Comparison of ENCODE assay signal across 12 cellular contexts in the genomic region with DNA sequence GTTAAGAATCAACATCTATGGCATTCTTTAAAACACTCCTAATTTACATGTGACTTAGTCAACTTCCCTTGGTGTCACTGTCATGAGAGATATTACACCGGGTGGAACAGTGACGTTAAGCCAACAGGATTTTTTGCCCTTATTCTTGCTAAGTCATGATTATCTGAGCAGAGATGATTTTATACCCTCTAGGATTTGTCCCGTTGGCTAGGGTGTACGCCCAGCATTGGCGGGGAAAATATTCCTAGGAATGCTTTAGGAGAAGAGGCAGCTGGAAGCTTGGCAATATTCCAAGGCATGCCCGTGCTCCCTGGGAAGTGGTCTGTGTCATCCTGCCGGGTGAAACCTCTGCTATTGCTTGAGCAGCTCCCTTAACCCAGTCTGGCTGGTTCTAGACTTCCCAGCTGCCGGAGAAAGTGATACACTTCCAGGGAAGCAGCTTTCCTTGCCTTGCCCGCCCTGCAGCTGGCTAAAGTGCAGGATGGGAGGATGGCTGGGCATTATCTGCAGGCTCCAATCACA. TPM values are rescaled to one million over a fixed set of nuclear protein-coding genes. Genes with fewer than 3 reads are reported as not detected.
DNase-seq lines count a peak whose midpoint lies in the region; ATAC-seq, FAIRE-seq and TF ChIP-seq lines count a peak whose summit lies in the region.
"Had no signal": no experiment of that assay in that cellular context is flagged by ENCODE, and none has a peak within 500 bp of the region (broad histone marks: within the 10 kb centered on the region; RNA-seq: fewer than 3 reads in every experiment).

No MANE protein-coding gene starts in this region.

- intact Hi-C loops in activated B cell treated with CpG ODN at 0.5 μM for 24 hours (cut with micrococcal nuclease) (no loop called here), PC-9 (cut with micrococcal nuclease; ENCODE audit: unreplicated experiment) (no loop called here)

- H3F3A ChIP-seq in PC-9 (ENCODE audit: insufficient read depth, low read depth) = no peaks in the 10 kb centered on the region

- H3K4me1 Mint-ChIP-seq in activated B cell treated with CpG ODN at 0.5 μM for 24 hours = peaks cover 20% of the 10 kb centered on the region

- H3K9me3 ChIP-seq in PC-9 (ENCODE audit: insufficient read depth, low read depth) = no peaks in the 10 kb centered on the region
- H3K9me3 ChIP-seq: breast epithelium had no signal

- no peak overlapping the region for H2AFZ ChIP-seq in PC-9

- CTCF ChIA-PET in activated B cell treated with CpG ODN at 0.5 μM for 24 hours (lab: Charles Lee) = no interaction called here
- CTCF ChIA-PET in PC-9 (lab: Charles Lee) = no interaction called here

- peaks cover 98% of the 10 kb centered on the region for H3K36me3 Mint-ChIP-seq in activated B cell treated with CpG ODN at 0.5 μM for 24 hours (ENCODE audit: low read depth)

- no peak overlapping the region for H3K4me3 Mint-ChIP-seq in activated B cell treated with CpG ODN at 0.5 μM for 24 hours

- no peaks in the 10 kb centered on the region for H3K27me3 Mint-ChIP-seq in activated B cell treated with CpG ODN at 0.5 μM for 24 hours

- no peak overlapping the region for H3K4me2 ChIP-seq in PC-9

- H3K27me3 ChIP-seq in PC-9 (ENCODE audit: insufficient read depth, low read depth) = no peaks in the 10 kb centered on the region
- H3K27me3 ChIP-seq: breast epithelium had no signal

- TF ChIP-seq CTCF in activated B cell treated with CpG ODN at 0.5 μM for 24 hours (IDR thresholded peaks at IDR 0.05) (no peak), PC-9 (conservative IDR thresholded peaks at IDR 0.05) (no peak)

- H4K20me1 ChIP-seq in PC-9 (ENCODE audit: insufficient read depth) = no peaks in the 10 kb centered on the region

- no peak for TF ChIP-seq POLR2A in GM12892 (IDR thresholded peaks at IDR 0.05; ENCODE audit: low read depth, low read length)

- DNase-seq in A172 (ENCODE audit: low spot score) = peak; percentile 45
- peak; percentile 21 for DNase-seq in HCEC 1CT
- DNase-seq in activated B cell treated with CpG ODN at 0.5 μM for 24 hours = no peak
- DNase-seq in lung microvascular endothelial cell (ENCODE audit: low read depth in 2 of 2) = peak; percentile 16 to 80
- DNase-seq in GM12892 (ENCODE audit: insufficient read length) = no peak
- DNase-seq in stimulated activated CD4-positive, alpha-beta T cell treated with anti-CD3 and anti-CD28 coated beads, Interleukin-2, amount 100 ng/mL, for 24 hours = no peak
- no peak for DNase-seq in PC-9
- DNase-seq: activated effector memory CD4-positive, alpha-beta T cell treated with anti-CD3 and anti-CD28 coated beads, Interleukin-2, amount 50 U/mL, for 16 hours; kidney had no signal

- H3K36me3 ChIP-seq in PC-9 (ENCODE audit: low read depth) = peaks cover 36% of the 10 kb centered on the region; the same call in 1 of the 2 replicates

- BruUV-seq in PC-9 (replicated peaks; lab: Mats Ljungman, UMichigan) = no TSS peak

- no peak overlapping the region for H3K27ac ChIP-seq in PC-9
- H3K27ac ChIP-seq: breast epithelium, RWPE1 had no signal

- H3K4me1 ChIP-seq in PC-9 (replicated peaks; ENCODE audit: insufficient read depth) = no peaks in the 10 kb centered on the region
- H3K4me1 ChIP-seq: breast epithelium had no signal

- H3K27ac Mint-ChIP-seq in activated B cell treated with CpG ODN at 0.5 μM for 24 hours = peak overlapping the region; percentile 78

- no peak for ATAC-seq in activated B cell treated with CpG ODN at 0.5 μM for 24 hours (ENCODE audit: low read depth)
- ATAC-seq in HG03521 (IDR thresholded peaks at IDR 0.05; ENCODE audit: unreplicated experiment) = no peak

- POLR2A ChIA-PET in activated B cell treated with CpG ODN at 0.5 μM for 24 hours (lab: Charles Lee) = no interaction called here
- POLR2A ChIA-PET in PC-9 (lab: Charles Lee; ENCODE audit: unreplicated experiment) = no interaction called here

- H3K9me3 Mint-ChIP-seq in activated B cell treated with CpG ODN at 0.5 μM for 24 hours = no peaks in the 10 kb centered on the region

- FAIRE-seq in GM12892 (lab: Jason Lieb, UNC) = no peak
- FAIRE-seq: kidney had no signal

- H3K9me2 ChIP-seq in PC-9 (ENCODE audit: insufficient read depth) = no peaks in the 10 kb centered on the region

- no peak overlapping the region for H3K4me3 ChIP-seq in PC-9
- H3K4me3 ChIP-seq: breast epithelium had no signal

- H3K79me2 ChIP-seq in PC-9 (ENCODE audit: low read depth) = no peaks in the 10 kb centered on the region

RNA-seq across cellular contexts. Expression of gene CHRNB2, which starts 16.2 kb away (rescaled TPM):
- total RNA-seq in A172 (2014; rRNA removed; shearing (Covaris generic)) = not detected in 2 replicates
- not detected in 2 replicates for total RNA-seq in activated B cell treated with CpG ODN at 0.5 μM for 24 hours
- under 0.01 TPM in 1 of 2 replicates, not detected in the other for total RNA-seq in lung microvascular endothelial cell
- 0.76 TPM for polyA plus RNA-seq in GM12892 (2012; ENCODE audit: missing spikeins)
- not detected in 2 replicates for total RNA-seq in PC-9 (2021)

RNA-seq across cellular contexts. Expression of gene ADAR, which starts 24.2 kb away (rescaled TPM):
- 110 and 119 TPM in 2 replicates for total RNA-seq in A172 (2014; rRNA removed; shearing (Covaris generic))
- total RNA-seq in activated B cell treated with CpG ODN at 0.5 μM for 24 hours (209 and 216 TPM in 2 replicates), lung microvascular endothelial cell (56.9 and 66.5 TPM in 2 replicates), PC-9 (2021) (99.6 and 120 TPM in 2 replicates)
- 116 TPM for polyA plus RNA-seq in GM12892 (2012; ENCODE audit: missing spikeins)

RNA-seq across cellular contexts. Expression of gene UBE2Q1, which starts 25.3 kb away (rescaled TPM):
- 56.2 and 59.8 TPM in 2 replicates for total RNA-seq in A172 (2014; rRNA removed; shearing (Covaris generic))
- total RNA-seq in activated B cell treated with CpG ODN at 0.5 μM for 24 hours (96.5 and 104 TPM in 2 replicates), lung microvascular endothelial cell (25.9 and 43.3 TPM in 2 replicates), PC-9 (2021) (52.8 and 63.3 TPM in 2 replicates)
- 48.5 TPM for polyA plus RNA-seq in GM12892 (2012; ENCODE audit: missing spikeins)

Comparison
In these comparisons a context has a peak if more than half of its experiments do, and no peak if none do; other contexts are left out.
1. DNase-seq: peak in A172 (single experiment), HCEC 1CT (single experiment) and lung microvascular endothelial cell (2 of 2); none in activated B cell treated with CpG ODN at 0.5 μM for 24 hours (single experiment), GM12892 (single experiment), stimulated activated CD4-positive, alpha-beta T cell treated with anti-CD3 and anti-CD28 coated beads, Interleukin-2, amount 100 ng/mL, for 24 hours (0 of 2) and PC-9 (0 of 2).